ENCODE assay signal across 20 cellular contexts in the genomic region with DNA sequence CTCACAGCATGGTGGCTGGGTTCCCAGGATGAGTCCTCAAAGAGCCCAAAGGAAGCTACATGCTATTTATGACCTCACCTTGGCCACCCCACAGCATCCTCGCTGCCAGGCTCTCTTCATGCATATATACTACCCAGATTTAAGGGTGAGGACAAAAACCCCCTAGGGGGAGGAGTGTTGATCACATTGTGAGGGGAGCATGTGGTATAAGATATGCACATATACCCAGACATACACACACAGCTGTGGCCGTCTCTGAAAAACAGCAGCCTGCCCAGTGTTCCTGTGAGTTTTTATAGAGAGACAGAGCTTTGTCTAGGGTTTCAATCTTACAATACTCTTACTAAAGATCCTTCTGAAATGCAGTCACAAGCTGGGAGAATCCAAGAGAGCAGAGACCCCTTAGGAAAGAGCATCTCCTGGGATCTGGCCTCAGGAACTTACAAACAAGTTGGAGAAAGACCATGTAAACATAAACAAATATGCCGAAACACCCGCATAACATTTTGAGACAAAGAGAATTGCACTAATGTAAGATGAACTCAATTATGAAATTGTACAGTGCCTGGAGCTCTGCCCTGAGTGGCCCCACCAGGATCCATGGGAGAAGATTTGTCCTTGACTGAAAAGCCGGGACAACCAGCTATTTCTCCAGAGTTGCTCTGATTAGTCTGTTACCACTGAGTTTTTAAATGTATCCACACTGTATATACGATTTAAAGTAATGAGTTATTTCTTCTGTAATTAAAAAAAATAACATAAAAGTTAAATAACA.
"Had no signal": no experiment of that assay in that cellular context is flagged by ENCODE, and none has a peak within 500 bp of the region (broad histone marks: within the 10 kb centered on the region; RNA-seq: fewer than 3 reads in every experiment).

No MANE protein-coding gene starts in this region.

- H3K36me3 ChIP-seq: cardiac muscle cell, left lung, prostate gland had no signal

- DNase-seq: activated CD4-positive, alpha-beta T cell treated with anti-CD3 and anti-CD28 coated beads for 1 hour; activated CD4-positive, alpha-beta T cell treated with anti-CD3 and anti-CD28 coated beads, Interleukin-2, amount 50 U/mL, for 1 hour; activated CD8-positive, alpha-beta T cell treated with anti-CD3 and anti-CD28 coated beads, Interleukin-2, amount 10 ng/mL, durations not matched to agents 7 days and 5 days; activated naive CD4-positive, alpha-beta T cell treated with Interleukin-2 at 50 U/mL for 16 hours; activated naive CD8-positive, alpha-beta T cell treated with anti-CD3 and anti-CD28 coated beads, Interleukin-2, amount 10 ng/mL, durations not matched to agents 7 days and 5 days; activated T-cell treated with anti-CD3 and anti-CD28 coated beads, Interleukin-2, amount 50 U/mL, for 1 hour; effector CD4-positive, alpha-beta T cell; erythroblast; foreskin keratinocyte; immature natural killer cell; kidney glomerular epithelial cell; left lung; naive thymus-derived CD4-positive, alpha-beta T cell; stimulated activated CD4-positive, alpha-beta T cell treated with anti-CD3 and anti-CD28 coated beads, Interleukin-4, amount 100 ng/mL, for 24 hours; stimulated activated naive CD4-positive, alpha-beta T cell treated with Interleukin-2 at 50 U/mL for 16 hours; T-cell had no signal

- H3K27ac ChIP-seq: cardiac muscle cell, foreskin keratinocyte, left lung, prostate gland had no signal

- H3K4me1 ChIP-seq: foreskin keratinocyte, prostate gland had no signal

- H3K9me3 ChIP-seq: left lung, prostate gland had no signal

- H3K4me3 ChIP-seq: cardiac muscle cell, left lung, prostate gland had no signal

- H3K4me3 Mint-ChIP-seq: activated CD8-positive, alpha-beta T cell treated with anti-CD3 and anti-CD28 coated beads, Interleukin-2, amount 10 ng/mL, durations not matched to agents 7 days and 5 days; activated naive CD8-positive, alpha-beta T cell treated with anti-CD3 and anti-CD28 coated beads, Interleukin-2, amount 10 ng/mL, durations not matched to agents 7 days and 5 days; dendritic cell treated with granulocyte-macrophage colony-stimulating factor and Interleukin-4, amounts not matched to agents 40 ng/mL and 50 ng/mL, for 4 days; immature natural killer cell; naive thymus-derived CD4-positive, alpha-beta T cell; T-cell had no signal

- H3K9me3 Mint-ChIP-seq: activated naive CD8-positive, alpha-beta T cell treated with anti-CD3 and anti-CD28 coated beads, Interleukin-2, amount 10 ng/mL, durations not matched to agents 7 days and 5 days; activated T-helper 2 cell treated with anti-CD3 and anti-CD28 coated beads, Interferon-gamma antibody, Interleukin-2, Interleukin-4, amounts not matched to agents 10 μg/mL and 5 μg/mL and 100 μg/mL, durations not matched to agents 14 hours and 24 hours and 36 hours; dendritic cell treated with granulocyte-macrophage colony-stimulating factor and Interleukin-4, amounts not matched to agents 40 ng/mL and 50 ng/mL, for 4 days; immature natural killer cell had no signal

- H3K27ac Mint-ChIP-seq: activated CD8-positive, alpha-beta T cell treated with anti-CD3 and anti-CD28 coated beads, Interleukin-2, amount 10 ng/mL, durations not matched to agents 7 days and 5 days; activated T-helper 2 cell treated with anti-CD3 and anti-CD28 coated beads, Interferon-gamma antibody, Interleukin-2, Interleukin-4, amounts not matched to agents 10 μg/mL and 5 μg/mL and 100 μg/mL, durations not matched to agents 14 hours and 24 hours and 36 hours; dendritic cell treated with granulocyte-macrophage colony-stimulating factor and Interleukin-4, amounts not matched to agents 40 ng/mL and 50 ng/mL, for 4 days; immature natural killer cell; T-cell had no signal

- H3K36me3 Mint-ChIP-seq: immature natural killer cell, T-cell had no signal

- H3K4me1 Mint-ChIP-seq: immature natural killer cell had no signal

- H3K27me3 Mint-ChIP-seq: activated naive CD8-positive, alpha-beta T cell treated with anti-CD3 and anti-CD28 coated beads, Interleukin-2, amount 10 ng/mL, durations not matched to agents 7 days and 5 days; T-cell had no signal

- H3K27me3 ChIP-seq: cardiac muscle cell, foreskin keratinocyte, left lung had no signal
